Comparison of ENCODE assay signal across 1 cellular context in genomic region chr7:24573554-24574338, GRCh38.
TF ChIP-seq lines count a peak whose summit lies in the region.

No MANE protein-coding gene starts in this region.

TF ChIP-seq in GM23338, 12 proteins besides CTCF, POLR2A, EP300 and RAD21 (continued from another document):
- TF ChIP-seq, protein P1, sequence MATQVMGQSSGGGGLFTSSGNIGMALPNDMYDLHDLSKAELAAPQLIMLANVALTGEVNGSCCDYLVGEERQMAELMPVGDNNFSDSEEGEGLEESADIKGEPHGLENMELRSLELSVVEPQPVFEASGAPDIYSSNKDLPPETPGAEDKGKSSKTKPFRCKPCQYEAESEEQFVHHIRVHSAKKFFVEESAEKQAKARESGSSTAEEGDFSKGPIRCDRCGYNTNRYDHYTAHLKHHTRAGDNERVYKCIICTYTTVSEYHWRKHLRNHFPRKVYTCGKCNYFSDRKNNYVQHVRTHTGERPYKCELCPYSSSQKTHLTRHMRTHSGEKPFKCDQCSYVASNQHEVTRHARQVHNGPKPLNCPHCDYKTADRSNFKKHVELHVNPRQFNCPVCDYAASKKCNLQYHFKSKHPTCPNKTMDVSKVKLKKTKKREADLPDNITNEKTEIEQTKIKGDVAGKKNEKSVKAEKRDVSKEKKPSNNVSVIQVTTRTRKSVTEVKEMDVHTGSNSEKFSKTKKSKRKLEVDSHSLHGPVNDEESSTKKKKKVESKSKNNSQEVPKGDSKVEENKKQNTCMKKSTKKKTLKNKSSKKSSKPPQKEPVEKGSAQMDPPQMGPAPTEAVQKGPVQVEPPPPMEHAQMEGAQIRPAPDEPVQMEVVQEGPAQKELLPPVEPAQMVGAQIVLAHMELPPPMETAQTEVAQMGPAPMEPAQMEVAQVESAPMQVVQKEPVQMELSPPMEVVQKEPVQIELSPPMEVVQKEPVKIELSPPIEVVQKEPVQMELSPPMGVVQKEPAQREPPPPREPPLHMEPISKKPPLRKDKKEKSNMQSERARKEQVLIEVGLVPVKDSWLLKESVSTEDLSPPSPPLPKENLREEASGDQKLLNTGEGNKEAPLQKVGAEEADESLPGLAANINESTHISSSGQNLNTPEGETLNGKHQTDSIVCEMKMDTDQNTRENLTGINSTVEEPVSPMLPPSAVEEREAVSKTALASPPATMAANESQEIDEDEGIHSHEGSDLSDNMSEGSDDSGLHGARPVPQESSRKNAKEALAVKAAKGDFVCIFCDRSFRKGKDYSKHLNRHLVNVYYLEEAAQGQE (IDR thresholded peaks at IDR 0.05; ENCODE audit: unreplicated experiment), result no peak
